Comparison of ENCODE assay signal across 36 cellular contexts in the genomic region with DNA sequence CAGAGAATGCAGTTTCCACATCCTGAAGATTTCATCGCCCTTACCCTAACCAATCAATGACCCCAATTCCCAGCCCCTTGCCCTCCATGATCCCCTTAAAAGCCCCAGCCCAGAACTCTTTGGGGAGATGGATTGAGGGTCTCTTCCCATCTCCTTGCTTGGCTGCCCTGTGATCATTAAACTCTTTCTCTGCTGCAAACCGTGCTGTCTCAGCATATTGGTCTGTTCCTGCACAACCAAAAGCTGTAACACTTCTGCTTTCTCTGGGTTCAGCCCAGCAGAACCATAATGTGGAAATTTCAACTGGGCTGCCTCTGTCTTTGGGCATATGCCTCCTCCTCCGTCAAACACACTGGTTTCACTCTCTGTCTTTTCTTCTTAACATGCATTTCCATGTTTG.
"Had no signal": no experiment of that assay in that cellular context is flagged by ENCODE, and none has a peak within 500 bp of the region (broad histone marks: within the 10 kb centered on the region; RNA-seq: fewer than 3 reads in every experiment).

No MANE protein-coding gene starts in this region.

- H3K9me3 ChIP-seq: MG63 had no signal

- H3K27me3 ChIP-seq: MG63 had no signal

- DNase-seq: Kasumi-1, MG63, MM.1S, MV-4-11, NCI-H1048, NCI-H1092, NCI-H1092 treated with DMSO at 0.1 percent for 48 hours, NCI-H1105, NCI-H1105 treated with DMSO at 0.1 percent for 48 hours, NCI-H1417, NCI-H1417 treated with DMSO at 0.1 percent for 48 hours, NCI-H1436, NCI-H1436 treated with DMSO at 0.1 percent for 48 hours, NCI-H146, NCI-H1694, NCI-H1694 treated with DMSO at 0.1 percent for 48 hours, NCI-H187, NCI-H187 treated with DMSO at 0.1 percent for 48 hours, NCI-H1930, NCI-H2029, NCI-H2029 treated with DMSO at 0.1 percent for 48 hours, NCI-H2081, NCI-H2081 treated with DMSO at 0.1 percent for 48 hours, NCI-H2107, NCI-H2171, NCI-H2171 treated with DMSO at 0.1 percent for 48 hours, NCI-H2227 treated with DMSO at 0.1 percent for 48 hours, NCI-H226, NCI-H345, NCI-H446, NCI-H446 treated with DMSO at 0.1 percent for 48 hours, NCI-H510A, NCI-H510A treated with DMSO at 0.1 percent for 48 hours, NCI-H524, NCI-H524 treated with DMSO at 0.1 percent for 48 hours, NCI-H526 had no signal

- H3K36me3 ChIP-seq: MG63 had no signal

- H3K4me3 ChIP-seq: MG63 had no signal
